Comparison of ENCODE assay signal across 8 cellular contexts in the genomic region with DNA sequence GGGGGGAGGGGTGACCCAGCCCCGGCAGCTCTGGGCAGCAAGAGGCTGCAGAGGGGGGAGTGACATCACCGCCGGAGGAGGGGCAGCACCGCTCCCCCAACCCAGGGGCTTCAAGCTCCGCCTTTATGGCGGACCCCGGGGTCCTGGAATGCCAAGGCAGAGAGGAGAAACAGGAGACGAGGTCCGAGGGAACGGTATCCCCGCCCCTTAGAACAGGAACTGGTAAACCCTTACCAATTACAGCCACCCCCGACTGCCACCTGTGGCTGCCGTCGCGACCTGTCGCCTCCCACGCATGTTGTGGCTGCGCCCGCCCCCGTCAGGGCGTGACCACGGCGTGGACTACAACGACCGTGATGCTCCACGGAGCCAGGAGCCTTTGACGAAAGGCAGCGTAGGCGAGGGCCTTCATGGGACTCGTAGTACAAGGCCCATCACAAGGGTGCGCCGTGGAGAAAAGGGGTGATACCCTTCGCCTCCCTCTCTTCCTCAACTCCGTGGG. TPM values are rescaled to one million over a fixed set of nuclear protein-coding genes. Genes with fewer than 3 reads are reported as not detected.
A peak's percentile ranks its signal among the peaks of the same experiment; 100 is the strongest.
DNase-seq lines count a peak whose midpoint lies in the region; ATAC-seq and TF ChIP-seq lines count a peak whose summit lies in the region.

No MANE protein-coding gene starts in this region.

- no peak overlapping the region for H3K27ac ChIP-seq in epithelial cell of prostate

- no peak overlapping the region for H3K4me3 ChIP-seq in mucosa of descending colon

- peaks cover 10% of the 10 kb centered on the region for H3K4me1 ChIP-seq in mucosa of descending colon (ENCODE audit: low read depth)

- no peaks in the 10 kb centered on the region for H3K36me3 ChIP-seq in mucosa of descending colon (ENCODE audit: low read depth)

- no peak for TF ChIP-seq CTCF in mucosa of descending colon (IDR thresholded peaks at IDR 0.05)

- DNase-seq in NCI-H187 (lab: John Stamatoyannopoulos, UW) (peak; percentile 85 to 99), NCI-H187 treated with DMSO at 0.1 percent for 48 hours (lab: John Stamatoyannopoulos, UW) (no peak), NCI-H774 (lab: John Stamatoyannopoulos, UW) (peak; percentile 91), epithelial cell of prostate (ENCODE audit: low read depth, low spot score) (peak; percentile 64), mucosa of descending colon (peak; percentile 86 to 95 (median 88))
- DNase-seq in activated CD8-positive, alpha-beta memory T cell treated with anti-CD3 and anti-CD28 coated beads, Interleukin-2, amount 50 U/mL, for 4 hours: peak; percentile 85
- DNase-seq in stimulated activated CD8-positive, alpha-beta memory T cell treated with anti-CD3 and anti-CD28 coated beads, Interleukin-2, amount 100 ng/mL, for 1 hour (ENCODE audit: low read depth in 2 of 2): peak; percentile 59 to 81

- intact Hi-C loops in mucosa of descending colon (cut with DNase I, micrococcal nuclease): no loop called here

- ATAC-seq in HG03066 (IDR thresholded peaks at IDR 0.05; ENCODE audit: low read depth, unreplicated experiment): peak; percentile 42
- peak; percentile 70 for ATAC-seq in mucosa of descending colon

- H3K9me3 ChIP-seq in mucosa of descending colon: no peaks in the 10 kb centered on the region

RNA-seq across cellular contexts. Expression of a gene that starts 4.1 kb away (rescaled TPM):
- 1 to 10 TPM in 2 of 3 donors, under 1 TPM in 1; 0.49 to 1.5 (median 1.1) TPM for total RNA-seq in mucosa of descending colon

RNA-seq across cellular contexts. Expression of a gene that starts 32.2 kb away (rescaled TPM):
- 1 to 10 TPM; 1.8 to 3.2 (median 2.0) TPM for total RNA-seq in mucosa of descending colon

RNA-seq across cellular contexts. Expression of a gene that starts 43.0 kb away (rescaled TPM):
- total RNA-seq in mucosa of descending colon: 10 to 100 TPM; 69.7 to 99.5 (median 85.0) TPM

RNA-seq across cellular contexts. Expression of a gene that starts 50.9 kb away (rescaled TPM):
- 10 to 100 TPM; 20.8 to 27.9 (median 22.9) TPM for total RNA-seq in mucosa of descending colon
